ENCODE assay signal across 10 cellular contexts in genomic region chr1:148529101-148529567, GRCh38. TPM values are rescaled to one million over a fixed set of nuclear protein-coding genes. Genes with fewer than 3 reads are reported as not detected.
A peak's percentile ranks its signal among the peaks of the same experiment; 100 is the strongest.
DNase-seq lines count a peak whose midpoint lies in the region; ATAC-seq and TF ChIP-seq lines count a peak whose summit lies in the region.
"Not testable (repeated sequence)": the region's sequence is repeated elsewhere in the genome, so short reads cannot be mapped to it uniquely, and the experiment has no call there.
"Had no signal": no experiment of that assay in that cellular context is flagged by ENCODE, and none has a peak within 500 bp of the region (broad histone marks: within the 10 kb centered on the region; RNA-seq: fewer than 3 reads in every experiment).

No MANE protein-coding gene starts in this region.

- peak overlapping the region; percentile 74 to 98 (median 83) for H3K4me3 Mint-ChIP-seq in CD8-positive, alpha-beta memory T cell
- peak overlapping the region; percentile 78 for H3K4me3 Mint-ChIP-seq in central memory CD8-positive, alpha-beta T cell

- H2AFZ ChIP-seq in osteoblast (ENCODE audit: low read length) = not testable (repeated sequence)

- H3K4me1 ChIP-seq in CD8-positive, alpha-beta memory T cell (ENCODE audit: insufficient read depth, low read length); right atrium auricular region; osteoblast (ENCODE audit: insufficient read depth, low read length): not testable (repeated sequence)

- not testable (repeated sequence) for H3K9me3 Mint-ChIP-seq in CD8-positive, alpha-beta memory T cell; central memory CD8-positive, alpha-beta T cell

- not testable (repeated sequence) for H4K20me1 ChIP-seq in osteoblast (ENCODE audit: insufficient read depth, low read length)

- not testable (repeated sequence) for H3K4me1 Mint-ChIP-seq in CD8-positive, alpha-beta memory T cell; central memory CD8-positive, alpha-beta T cell

- not testable (repeated sequence) for H3K36me3 Mint-ChIP-seq in CD8-positive, alpha-beta memory T cell; central memory CD8-positive, alpha-beta T cell (ENCODE audit: insufficient read depth)

- POLR2A ChIA-PET in CD8-positive, alpha-beta memory T cell (lab: Charles Lee) = not testable (repeated sequence)

- not testable (repeated sequence) for TF ChIP-seq CTCF in right atrium auricular region (IDR thresholded peaks at IDR 0.05); osteoblast (IDR thresholded peaks at IDR 0.05; ENCODE audit: extremely low read depth, low read depth, low read length)

- not testable (repeated sequence) for H3K27ac ChIP-seq in CD8-positive, alpha-beta memory T cell (ENCODE audit: low read depth, low read length); right atrium auricular region; osteoblast (ENCODE audit: low read depth, low read length)

- CTCF ChIA-PET in CD8-positive, alpha-beta memory T cell (lab: Charles Lee) = not testable (repeated sequence)

- not testable (repeated sequence) for H3K9me3 ChIP-seq in CD8-positive, alpha-beta memory T cell (ENCODE audit: low read length); right atrium auricular region; osteoblast (ENCODE audit: low read depth, low read length)

- not testable (repeated sequence) for H3K27me3 Mint-ChIP-seq in CD8-positive, alpha-beta memory T cell; central memory CD8-positive, alpha-beta T cell

- not testable (repeated sequence) for ATAC-seq in central memory CD8-positive, alpha-beta T cell (replicated peaks; ENCODE audit: extremely low read depth, poor library complexity, severe bottlenecking)

- peak overlapping the region; percentile 45 for H3K4me2 ChIP-seq in osteoblast (ENCODE audit: insufficient read depth, low read length)

- H3K27me3 ChIP-seq in CD8-positive, alpha-beta memory T cell (ENCODE audit: insufficient read depth, low read length, poor library complexity, severe bottlenecking); right atrium auricular region; osteoblast (ENCODE audit: insufficient read depth, low read length): not testable (repeated sequence)

- peak overlapping the region; percentile 68 to 99 (median 87) for H3K27ac Mint-ChIP-seq in CD8-positive, alpha-beta memory T cell
- peak overlapping the region; percentile 92 for H3K27ac Mint-ChIP-seq in central memory CD8-positive, alpha-beta T cell (ENCODE audit: low read depth)

- H3K4me3 ChIP-seq in CD8-positive, alpha-beta memory T cell (ENCODE audit: low read length) = not testable (repeated sequence)
- H3K4me3 ChIP-seq in right atrium auricular region (peak overlapping the region; percentile 15 to 31), osteoblast (ENCODE audit: insufficient read depth, low read length) (peak overlapping the region; percentile 42)

- H3K36me3 ChIP-seq in CD8-positive, alpha-beta memory T cell (ENCODE audit: insufficient read depth, low read length); right atrium auricular region; osteoblast (ENCODE audit: insufficient read depth, low read length): not testable (repeated sequence)

- H3K79me2 ChIP-seq in osteoblast (ENCODE audit: insufficient read depth, low read length) = not testable (repeated sequence)

- peak; percentile 39 to 77 (median 63) for DNase-seq in CD8-positive, alpha-beta memory T cell
- DNase-seq in LHCN-M2 (ENCODE audit: low read depth) (peak; percentile 76), SW 1271 (lab: John Stamatoyannopoulos, UW) (peak; percentile 47 to 62), activated T-cell treated with anti-CD3 and anti-CD28 coated beads for 24 hours (ENCODE audit: low read depth) (peak; percentile 67)
- peak; percentile 55 to 64 for DNase-seq in central memory CD8-positive, alpha-beta T cell (ENCODE audit: low spot score in 2 of 2)
- not testable (repeated sequence) for DNase-seq in right atrium auricular region (ENCODE audit: low spot score); osteoblast (ENCODE audit: insufficient read length, low spot score, missing footprints)
- DNase-seq in stimulated activated CD8-positive, alpha-beta memory T cell treated with anti-CD3 and anti-CD28 coated beads, Interleukin-4, amount 100 ng/mL, for 4 hours (ENCODE audit: low read depth in 2 of 2, low spot score in 1 of 2) = peak; percentile 33 to 34

RNA-seq across cellular contexts. Expression of gene PPIAL4G, which starts 46.0 kb away (rescaled TPM):
- under 1 TPM; 0.44 TPM for total RNA-seq in CD8-positive, alpha-beta memory T cell
- polyA plus RNA-seq in CD8-positive, alpha-beta memory T cell = not detected
- total RNA-seq in LHCN-M2 (2014; rRNA removed) (not detected in 2 replicates), right atrium auricular region (not detected), osteoblast (not detected in 2 replicates)
- not detected for polyA plus RNA-seq in LHCN-M2 (2012)
- total RNA-seq: glomerular endothelial cell had no signal
- polyA plus RNA-seq: urinary bladder had no signal
